ENCODE assay signal across 9 cellular contexts in the genomic region with DNA sequence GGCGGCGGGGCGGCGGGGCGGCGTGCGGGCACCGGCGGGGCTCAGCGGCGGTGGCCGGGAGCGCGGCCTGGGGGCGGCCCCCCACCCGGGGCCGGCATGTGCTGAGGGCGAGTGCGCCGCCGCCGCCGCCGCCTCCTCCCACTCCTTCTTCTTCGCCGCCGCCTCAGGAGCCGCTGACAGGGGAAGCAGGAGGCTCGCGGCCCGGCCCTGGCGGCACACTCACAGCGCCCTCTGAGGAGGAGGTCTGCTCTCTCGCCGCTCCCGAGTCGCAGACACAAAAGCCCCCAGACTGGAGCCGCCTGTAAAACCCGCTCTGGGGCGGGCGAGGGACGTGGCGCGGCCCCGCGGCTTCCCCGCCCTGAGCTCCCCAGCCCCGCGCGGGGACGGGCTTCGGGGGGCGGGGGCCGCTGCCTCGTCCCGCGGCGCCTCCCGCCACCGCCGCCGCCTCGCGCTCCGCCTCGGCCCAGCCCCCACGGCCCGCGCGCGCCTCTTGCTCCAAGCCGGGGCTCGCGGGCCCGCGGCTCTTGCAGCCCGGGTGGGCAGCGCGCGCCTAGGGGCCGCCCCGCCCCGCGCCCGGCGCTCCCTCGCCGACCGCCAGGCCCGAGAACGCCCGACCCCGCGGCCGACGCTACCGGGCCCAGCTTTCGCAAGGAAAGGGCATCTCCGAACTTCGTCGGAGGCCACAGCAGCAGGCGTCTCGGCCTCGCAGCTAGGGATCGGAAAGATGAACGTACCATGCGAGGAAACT. TPM values are rescaled to one million over a fixed set of nuclear protein-coding genes. Genes with fewer than 3 reads are reported as not detected.
A peak's percentile ranks its signal among the peaks of the same experiment; 100 is the strongest.
DNase-seq lines count a peak whose midpoint lies in the region; ATAC-seq and TF ChIP-seq lines count a peak whose summit lies in the region.
"Had no signal": no experiment of that assay in that cellular context is flagged by ENCODE, and none has a peak within 500 bp of the region (broad histone marks: within the 10 kb centered on the region; RNA-seq: fewer than 3 reads in every experiment).

Gene PYGO1, minus strand, starts transcription at position 276 of the 748 bp plus-strand sequence. CDS start 462 bp downstream, outside the sequence.

- peaks cover 36% of the 10 kb centered on the region for H3K27me3 Mint-ChIP-seq in CD4-positive, CD25-positive, alpha-beta regulatory T cell
- peaks cover 39% of the 10 kb centered on the region for H3K27me3 Mint-ChIP-seq in WTC11 (ENCODE audit: low read depth)

- H3K27ac ChIP-seq in CD4-positive, CD25-positive, alpha-beta regulatory T cell (ENCODE audit: insufficient read depth, low read length, poor library complexity, severe bottlenecking): no peak within 1 kb of the TSS
- no peak within 1 kb of the TSS for H3K27ac ChIP-seq in duodenal mucosa (ENCODE audit: low read depth, low read length)
- no peak within 1 kb of the TSS for H3K27ac ChIP-seq in liver (ENCODE audit: low read depth in 1 of 2, low read length in 2 of 2)

- no peaks in the 10 kb centered on the region for H3K36me3 Mint-ChIP-seq in CD4-positive, CD25-positive, alpha-beta regulatory T cell
- peaks cover 6% of the 10 kb centered on the region; the same call in 1 of the 2 replicates for H3K36me3 Mint-ChIP-seq in WTC11

- H3K27me3 ChIP-seq in CD4-positive, CD25-positive, alpha-beta regulatory T cell (ENCODE audit: control insufficient read depth, insufficient read depth, low read length): peaks cover 34% of the 10 kb centered on the region
- H3K27me3 ChIP-seq in MG63 (no peaks in the 10 kb centered on the region), duodenal mucosa (ENCODE audit: control insufficient read depth in 1 of 2, insufficient read depth in 2 of 2, low read length in 2 of 2) (peaks cover 37 to 40% of the 10 kb centered on the region in 2 donors), liver (ENCODE audit: control insufficient read depth in 4 of 4, insufficient read depth in 4 of 4, low read length in 3 of 4) (peaks cover 0 to 34% (median 8%) of the 10 kb centered on the region in 4 donors)

- peak; percentile 37 to 58 for ATAC-seq in CD4-positive, CD25-positive, alpha-beta regulatory T cell (ENCODE audit: low read depth in 2 of 2)
- ATAC-seq in GM19438 (IDR thresholded peaks at IDR 0.05; ENCODE audit: low read depth, unreplicated experiment): peak; percentile 69
- peak; percentile 86 for ATAC-seq in WTC11

- POLR2A ChIA-PET in WTC11 (lab: Charles Lee): interaction anchor here (0.6 kb wide), 1 partner anchor 47 kb away, joined by 3 read pairs; no protein-coding TSS in a partner anchor

- no peak for TF ChIP-seq CTCF in WTC11 (IDR thresholded peaks at IDR 0.05)
- no peak for TF ChIP-seq CTCF in liver (IDR thresholded peaks at IDR 0.05; ENCODE audit: low read depth, low read length, missing input control)

- H3K4me1 Mint-ChIP-seq in CD4-positive, CD25-positive, alpha-beta regulatory T cell: peaks cover 0 to 3% (median 0%) of the 10 kb centered on the region in 4 donors
- peaks cover 4% of the 10 kb centered on the region for H3K4me1 Mint-ChIP-seq in WTC11

- peaks cover 0 to 3% of the 10 kb centered on the region in 2 experiments for H3K9me3 ChIP-seq in CD4-positive, CD25-positive, alpha-beta regulatory T cell (ENCODE audit: control insufficient read depth in 2 of 2, low read length in 2 of 2)
- H3K9me3 ChIP-seq in MG63: no peaks in the 10 kb centered on the region
- H3K9me3 ChIP-seq in duodenal mucosa (ENCODE audit: control insufficient read depth in 1 of 2, low read length in 2 of 2): no peaks in the 10 kb centered on the region
- H3K9me3 ChIP-seq in liver (ENCODE audit: control insufficient read depth in 4 of 4, low read length in 3 of 4): peaks cover 0 to 10% (median 0%) of the 10 kb centered on the region in 4 donors

- H3K36me3 ChIP-seq in CD4-positive, CD25-positive, alpha-beta regulatory T cell (ENCODE audit: control insufficient read depth, insufficient read depth, low read length): no peaks in the 10 kb centered on the region
- H3K36me3 ChIP-seq in MG63 (peaks cover 3% of the 10 kb centered on the region; the same call in 1 of the 2 replicates), duodenal mucosa (ENCODE audit: control insufficient read depth in 1 of 2, insufficient read depth in 2 of 2, low read length in 2 of 2) (no peaks in the 10 kb centered on the region), liver (ENCODE audit: control insufficient read depth in 4 of 4, insufficient read depth in 3 of 4, low read depth in 1 of 4, low read length in 3 of 4) (no peaks in the 10 kb centered on the region)

- peak within 1 kb of the TSS; percentile 5 to 81 (median 80) for H3K4me3 Mint-ChIP-seq in CD4-positive, CD25-positive, alpha-beta regulatory T cell
- peak within 1 kb of the TSS; percentile 70 for H3K4me3 Mint-ChIP-seq in WTC11

- H3K4me3 ChIP-seq in CD4-positive, CD25-positive, alpha-beta regulatory T cell (ENCODE audit: low read depth, low read length): no peak within 1 kb of the TSS
- H3K4me3 ChIP-seq in MG63 (peak within 1 kb of the TSS; percentile 73), duodenal mucosa (ENCODE audit: low read depth in 1 of 2, low read length in 2 of 2) (peak within 1 kb of the TSS; percentile 57), liver (ENCODE audit: low read depth in 1 of 3, low read length in 3 of 3) (peak within 1 kb of the TSS in 2 of 3 donors; percentile 43 to 66)

- peaks cover 7% of the 10 kb centered on the region for H3K4me1 ChIP-seq in CD4-positive, CD25-positive, alpha-beta regulatory T cell (ENCODE audit: control insufficient read depth, insufficient read depth, low read length, poor library complexity, severe bottlenecking)
- no peaks in the 10 kb centered on the region for H3K4me1 ChIP-seq in duodenal mucosa (ENCODE audit: control insufficient read depth in 1 of 2, insufficient read depth in 2 of 2, low read length in 2 of 2)
- H3K4me1 ChIP-seq in liver (ENCODE audit: control insufficient read depth in 4 of 4, insufficient read depth in 4 of 4, low read length in 3 of 4): peaks cover 5 to 10% (median 7%) of the 10 kb centered on the region in 4 donors

- peak in 2 of 3 donors; percentile 6 to 36 for DNase-seq in CD4-positive, CD25-positive, alpha-beta regulatory T cell
- DNase-seq in MG63 (peak; percentile 71), WTC11 (ENCODE audit: low spot score) (peak; percentile 71), cortex of kidney (lab: John Stamatoyannopoulos, UW) (no peak)
- peak in 2 of 3 experiments; percentile 7 to 32 for DNase-seq in stimulated activated CD4-positive, alpha-beta T cell treated with anti-CD3 and anti-CD28 coated beads, TNF-alpha, amount 100 ng/mL, for 4 hours (ENCODE audit: low read depth in 3 of 3)

- no peak for TF ChIP-seq RAD21 in liver (IDR thresholded peaks at IDR 0.05)

- H3K27ac Mint-ChIP-seq in CD4-positive, CD25-positive, alpha-beta regulatory T cell: no peak within 1 kb of the TSS
- no peak within 1 kb of the TSS for H3K27ac Mint-ChIP-seq in WTC11

- H3K9me3 Mint-ChIP-seq in CD4-positive, CD25-positive, alpha-beta regulatory T cell: peaks cover 0 to 10% (median 0%) of the 10 kb centered on the region in 7 donors
- peaks cover 6% of the 10 kb centered on the region for H3K9me3 Mint-ChIP-seq in WTC11

- CTCF ChIA-PET in WTC11 (lab: Charles Lee): interaction anchor here (0.6 to 0.8 kb wide), 2 partner anchors 54 to 71 kb away, joined by 3 read pairs; no protein-coding TSS in a partner anchor

- H3K9ac ChIP-seq in duodenal mucosa (ENCODE audit: low read depth in 1 of 2, low read length in 2 of 2) (peak within 1 kb of the TSS in 1 of 2 donors; percentile 15), liver (ENCODE audit: low read depth in 1 of 2, low read length in 2 of 2) (no peak within 1 kb of the TSS)

- 3% methylated on average over 107 of the region's 107 CpGs for WGBS in liver

TF ChIP-seq in WTC11, 78 proteins besides CTCF, POLR2A, EP300 and RAD21:
- 0 out of 2 replicates have a peak, but pooled peaks have one; percentile 21 for TF ChIP-seq FOXP1 (CRISPR knock-in tag; IDR thresholded peaks at IDR 0.05; ENCODE audit: borderline replicate concordance)
- TF ChIP-seq PREB (CRISPR knock-in tag; IDR thresholded peaks at IDR 0.05; ENCODE audit: borderline replicate concordance): no peak

TF ChIP-seq in liver, 16 proteins besides CTCF, POLR2A, EP300 and RAD21 (continues in another document):
- TF ChIP-seq FOXA1 (IDR thresholded peaks at IDR 0.05) (no peak), EGR1 (IDR thresholded peaks at IDR 0.05; ENCODE audit: low read depth in 2 of 2) (no peak), YY1 (IDR thresholded peaks at IDR 0.05) (no peak), RXRA (IDR thresholded peaks at IDR 0.05) (no peak), TAF1 (conservative IDR thresholded peaks at IDR 0.05) (no peak), FOXA2 (IDR thresholded peaks at IDR 0.05) (no peak), GABPA (IDR thresholded peaks at IDR 0.05 in 1 of 2, conservative IDR thresholded peaks at IDR 0.05 in 1 of 2) (no peak), SP1 (IDR thresholded peaks at IDR 0.05) (no peak), ZBTB33 (IDR thresholded peaks at IDR 0.05) (no peak), HNF4A (conservative IDR thresholded peaks at IDR 0.05) (no peak), JUND (IDR thresholded peaks at IDR 0.05) (no peak), MAX (IDR thresholded peaks at IDR 0.05) (no peak)
- TF ChIP-seq, protein P1, sequence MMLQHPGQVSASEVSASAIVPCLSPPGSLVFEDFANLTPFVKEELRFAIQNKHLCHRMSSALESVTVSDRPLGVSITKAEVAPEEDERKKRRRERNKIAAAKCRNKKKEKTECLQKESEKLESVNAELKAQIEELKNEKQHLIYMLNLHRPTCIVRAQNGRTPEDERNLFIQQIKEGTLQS (IDR thresholded peaks at IDR 0.05): no peak

RNA-seq across cellular contexts. Expression of gene PYGO1, which starts in this region (rescaled TPM):
- total RNA-seq in CD4-positive, CD25-positive, alpha-beta regulatory T cell: not detected
- polyA plus RNA-seq in CD4-positive, CD25-positive, alpha-beta regulatory T cell: not detected
- 4.9 and 7.1 TPM in 2 replicates for total RNA-seq in MG63 (2014; rRNA removed; shearing (Covaris generic); ENCODE audit: low replicate concordance)
- total RNA-seq in WTC11 (2021) (0.46 to 0.55 TPM (median 0.50 TPM) in 3 replicates), liver (1 to 10 TPM in 1 of 2 donors, under 1 TPM in 1; 0.25 to 2.9 TPM)
- under 1 TPM; 0.07 TPM for polyA plus RNA-seq in liver
- total RNA-seq: T-helper 1 cell treated with Interleukin-12 subunit alpha and Interleukin-12 subunit beta and Interleukin-4 antibody, amounts not matched to agents 30 ng/mL and 1 ng/mL, for 36 hours had no signal

Comparison
In these comparisons a context has a peak if more than half of its experiments do, and no peak if none do; other contexts are left out.
1. Peak in DNase-seq and ATAC-seq in CD4-positive, CD25-positive, alpha-beta regulatory T cell; RNA of the gene not detected or under 1 TPM.
2. Peak in DNase-seq and ATAC-seq in WTC11; RNA of the gene not detected or under 1 TPM.